ENCODE assay signal across 8 cellular contexts in genomic region chr5:134905246-134905996, GRCh38. TPM values are rescaled to one million over a fixed set of nuclear protein-coding genes. Genes with fewer than 3 reads are reported as not detected.
DNase-seq lines count a peak whose midpoint lies in the region; ATAC-seq and TF ChIP-seq lines count a peak whose summit lies in the region.

No MANE protein-coding gene starts in this region.

- H3K27me3 ChIP-seq in endocrine pancreas (ENCODE audit: control insufficient read depth, insufficient read depth, low read length), result no peaks in the 10 kb centered on the region

- peak; percentile 88 for TF ChIP-seq CTCF in mesothelial cell of epicardium (IDR thresholded peaks at IDR 0.05; ENCODE audit: unreplicated experiment)

- no peaks in the 10 kb centered on the region for H3K9me3 Mint-ChIP-seq in mesothelial cell of epicardium

- DNase-seq in C1 segment of cervical spinal cord (lab: John Stamatoyannopoulos, UW) (peak in 11 of 14 donors; percentile 55 to 87 (median 70)), NCI-H82 treated with DMSO at 0.1 percent for 48 hours (lab: John Stamatoyannopoulos, UW; ENCODE audit: unreplicated experiment) (peak; percentile 15), mesothelial cell of epicardium (ENCODE audit: low spot score in 2 of 2, unreplicated experiment in 2 of 2) (peak in 1 of 2 experiments; percentile 67)
- peak; percentile 91 for DNase-seq in activated CD8-positive, alpha-beta memory T cell treated with anti-CD3 and anti-CD28 coated beads for 24 hours
- peak; percentile 27 to 37 for DNase-seq in stimulated activated CD8-positive, alpha-beta memory T cell treated with anti-CD3 and anti-CD28 coated beads, Interleukin-15, amount 100 ng/mL, for 48 hours (ENCODE audit: low read depth in 2 of 2)

- H3K36me3 Mint-ChIP-seq in mesothelial cell of epicardium, result peaks cover 6% of the 10 kb centered on the region

- H3K4me3 Mint-ChIP-seq in mesothelial cell of epicardium, result peak overlapping the region; percentile 93

- H3K4me3 ChIP-seq in endocrine pancreas (ENCODE audit: control insufficient read depth, insufficient read depth, low read length), result peak overlapping the region; percentile 78

- no peaks in the 10 kb centered on the region for H3K27me3 Mint-ChIP-seq in mesothelial cell of epicardium (ENCODE audit: low read depth)

- peak; percentile 18 for ATAC-seq in GM19043 (IDR thresholded peaks at IDR 0.05; ENCODE audit: low read depth, unreplicated experiment)
- peak; percentile 40 for ATAC-seq in HG03439 (IDR thresholded peaks at IDR 0.05; ENCODE audit: unreplicated experiment)

- no peaks in the 10 kb centered on the region for H3K36me3 ChIP-seq in endocrine pancreas (ENCODE audit: control insufficient read depth, insufficient read depth, low read length)

- peaks cover 23% of the 10 kb centered on the region for H3K4me1 Mint-ChIP-seq in mesothelial cell of epicardium

- peak overlapping the region; percentile 84 for H3K9ac ChIP-seq in endocrine pancreas (ENCODE audit: control insufficient read depth, insufficient read depth, low read length)

- peak overlapping the region; percentile 98 for H3K27ac Mint-ChIP-seq in mesothelial cell of epicardium

- no peaks in the 10 kb centered on the region for H3K4me1 ChIP-seq in endocrine pancreas (ENCODE audit: control insufficient read depth, insufficient read depth, low read length)

- H3K9me3 ChIP-seq in endocrine pancreas (ENCODE audit: control insufficient read depth, low read length), result no peaks in the 10 kb centered on the region

RNA-seq across cellular contexts. Expression of gene PCBD2, which starts 0.5 kb away (rescaled TPM):
- total RNA-seq in mesothelial cell of epicardium, result 15.7 to 18.5 TPM (median 15.9 TPM) in 3 replicates

RNA-seq across cellular contexts. Expression of gene TXNDC15, which starts 31.2 kb away (rescaled TPM):
- total RNA-seq in mesothelial cell of epicardium, result 46.3 to 51.6 TPM (median 48.9 TPM) in 3 replicates

RNA-seq across cellular contexts. Expression of gene C5orf24, which starts 59.7 kb away (rescaled TPM):
- total RNA-seq in mesothelial cell of epicardium, result 75.4 to 85.4 TPM (median 83.4 TPM) in 3 replicates
